ENCODE assay signal across 21 cellular contexts in genomic region chr3:10281951-10282350, GRCh38.
DNase-seq lines count a peak whose midpoint lies in the region; ATAC-seq and TF ChIP-seq lines count a peak whose summit lies in the region.
"Had no signal": no experiment of that assay in that cellular context is flagged by ENCODE, and none has a peak within 500 bp of the region (broad histone marks: within the 10 kb centered on the region; RNA-seq: fewer than 3 reads in every experiment).

No MANE protein-coding gene starts in this region.

- TF ChIP-seq CTCF in astrocyte of the spinal cord (IDR thresholded peaks at IDR 0.05; ENCODE audit: low read depth, low read length) (no peak), nephron (IDR thresholded peaks at IDR 0.05; ENCODE audit: unreplicated experiment in 3 of 3) (no peak)

- H3K4me1 Mint-ChIP-seq in nephron = peaks cover 18% of the 10 kb centered on the region

- ATAC-seq in GM18868 (IDR thresholded peaks at IDR 0.05; ENCODE audit: unreplicated experiment) (no peak), GM19463 (IDR thresholded peaks at IDR 0.05; ENCODE audit: unreplicated experiment) (no peak), HG03025 (IDR thresholded peaks at IDR 0.05; ENCODE audit: low FRiP score, unreplicated experiment) (no peak)
- ATAC-seq: sciatic nerve had no signal

- no peak overlapping the region for H3K4me3 Mint-ChIP-seq in nephron
- H3K4me3 Mint-ChIP-seq: CD14-positive monocyte; dendritic cell treated with granulocyte-macrophage colony-stimulating factor and Interleukin-4, amounts not matched to agents 40 ng/mL and 50 ng/mL, for 4 days; memory B cell had no signal

- no peaks in the 10 kb centered on the region for H3K27me3 ChIP-seq in BLaER1
- H3K27me3 ChIP-seq: heart left ventricle, transverse colon had no signal

- peaks cover 20% of the 10 kb centered on the region for H4K20me1 ChIP-seq in BLaER1

- peaks cover 69% of the 10 kb centered on the region for H3K36me3 ChIP-seq in BLaER1

- peaks cover 45% of the 10 kb centered on the region for H3K36me3 Mint-ChIP-seq in nephron (ENCODE audit: low read depth)

- H3K27ac Mint-ChIP-seq in nephron = peak overlapping the region in 2 of 3 experiments; percentile 33 to 60
- H3K27ac Mint-ChIP-seq: dendritic cell treated with granulocyte-macrophage colony-stimulating factor and Interleukin-4, amounts not matched to agents 40 ng/mL and 50 ng/mL, for 4 days; memory B cell had no signal

- H3K9me3 ChIP-seq in BLaER1 = no peaks in the 10 kb centered on the region
- H3K9me3 ChIP-seq: heart left ventricle, transverse colon had no signal

- in situ Hi-C loops in astrocyte of the spinal cord (cut with HindIII; ENCODE audit: low sequenced_read_pairs) = no loop called here

- peak overlapping the region; percentile 78 for H3K27ac ChIP-seq in BLaER1
- H3K27ac ChIP-seq: heart left ventricle, transverse colon had no signal

- peaks cover 82% of the 10 kb centered on the region for H3K4me1 ChIP-seq in BLaER1
- H3K4me1 ChIP-seq: transverse colon had no signal

- peak; percentile 59 for DNase-seq in GM03348 (ENCODE audit: low spot score)
- peak; percentile 37 for DNase-seq in astrocyte of the spinal cord (ENCODE audit: low read depth, low spot score)
- DNase-seq: activated CD4-positive, CD25-positive, alpha-beta regulatory T cell treated with anti-CD3 and anti-CD28 coated beads, Interleukin-2, amount 50 U/mL, for 72 hours; DMS79 treated with DMSO at 0.1 percent for 48 hours; HCEC 1CT; heart left ventricle; MM.1S; NCI-H187; NCI-H526; SHP77 treated with DMSO at 0.1 percent for 48 hours; T-helper 2 cell; transverse colon had no signal

- H3K27me3 Mint-ChIP-seq in nephron (ENCODE audit: low read depth) = no peaks in the 10 kb centered on the region
- H3K27me3 Mint-ChIP-seq: dendritic cell treated with granulocyte-macrophage colony-stimulating factor and Interleukin-4, amounts not matched to agents 40 ng/mL and 50 ng/mL, for 4 days; memory B cell had no signal

- H3K4me3 ChIP-seq in BLaER1 (no peak overlapping the region), astrocyte of the spinal cord (ENCODE audit: low read depth, low read length) (no peak overlapping the region)
- H3K4me3 ChIP-seq: heart left ventricle, transverse colon had no signal

- peak overlapping the region; percentile 21; the same call in 1 of the 2 replicates for H3K9ac ChIP-seq in BLaER1

- peak overlapping the region; percentile 81 for H3K4me2 ChIP-seq in BLaER1

- no peaks in the 10 kb centered on the region for H3K9me3 Mint-ChIP-seq in nephron
- H3K9me3 Mint-ChIP-seq: CD14-positive monocyte; dendritic cell treated with granulocyte-macrophage colony-stimulating factor and Interleukin-4, amounts not matched to agents 40 ng/mL and 50 ng/mL, for 4 days; memory B cell had no signal
